In genomic region chr1:172894345-172895049, GRCh38 we compare ENCODE assay signal across 8 cellular contexts.
DNase-seq lines count a peak whose midpoint lies in the region; ATAC-seq, FAIRE-seq and TF ChIP-seq lines count a peak whose summit lies in the region.

No MANE protein-coding gene starts in this region.

- peaks cover 26% of the 10 kb centered on the region for H3K4me1 Mint-ChIP-seq in T-helper 1 cell treated with Interleukin-12 subunit alpha and Interleukin-12 subunit beta and Interleukin-4 antibody, amounts not matched to agents 30 μg/mL and 1 μg/mL, for 36 hours (ENCODE audit: low read depth)
- H3K4me1 Mint-ChIP-seq in mesothelial cell of epicardium = peaks cover 53% of the 10 kb centered on the region

- no peak for TF ChIP-seq CTCF in mesothelial cell of epicardium (IDR thresholded peaks at IDR 0.05; ENCODE audit: unreplicated experiment)
- no peak for TF ChIP-seq CTCF in omental fat pad (IDR thresholded peaks at IDR 0.05)
- TF ChIP-seq CTCF in D721Med (IDR thresholded peaks at IDR 0.05; ENCODE audit: insufficient read depth, missing control alignments) = no peak

- peaks cover 10% of the 10 kb centered on the region for H3F3A ChIP-seq in GM23248 (ENCODE audit: insufficient read depth)

- DNase-seq in GM23248 (no peak), mesothelial cell of epicardium (ENCODE audit: low spot score in 2 of 2, unreplicated experiment in 2 of 2) (no peak), omental fat pad (ENCODE audit: low spot score) (no peak), D721Med (ENCODE audit: insufficient read length, low spot score) (no peak)

- peaks cover 43% of the 10 kb centered on the region for H3K27me3 Mint-ChIP-seq in T-helper 1 cell treated with Interleukin-12 subunit alpha and Interleukin-12 subunit beta and Interleukin-4 antibody, amounts not matched to agents 30 μg/mL and 1 μg/mL, for 36 hours (ENCODE audit: low read depth)
- H3K27me3 Mint-ChIP-seq in mesothelial cell of epicardium (ENCODE audit: low read depth) = no peaks in the 10 kb centered on the region

- H3K36me3 ChIP-seq in GM23248 (ENCODE audit: low read depth) = no peaks in the 10 kb centered on the region

- in situ Hi-C loops in GM23248 (cut with MboI) = no loop called here

- H3K4me2 ChIP-seq in GM23248 (ENCODE audit: unreplicated experiment) = peak overlapping the region; percentile 73

- peak overlapping the region; percentile 59 for H2AFZ ChIP-seq in GM23248

- H3K27ac ChIP-seq in GM23248 = no peak overlapping the region

- peaks cover 7% of the 10 kb centered on the region for H3K36me3 Mint-ChIP-seq in T-helper 1 cell treated with Interleukin-12 subunit alpha and Interleukin-12 subunit beta and Interleukin-4 antibody, amounts not matched to agents 30 μg/mL and 1 μg/mL, for 36 hours (ENCODE audit: low read depth)
- H3K36me3 Mint-ChIP-seq in mesothelial cell of epicardium = no peaks in the 10 kb centered on the region

- no peaks in the 10 kb centered on the region for H3K27me3 ChIP-seq in GM23248 (replicated peaks; ENCODE audit: insufficient read depth)

- FAIRE-seq in D721Med (lab: Jason Lieb, UNC) = no peak

- peaks cover 30% of the 10 kb centered on the region for H3K4me1 ChIP-seq in GM23248 (ENCODE audit: insufficient read depth)

- H3K4me3 Mint-ChIP-seq in T-helper 1 cell treated with Interleukin-12 subunit alpha and Interleukin-12 subunit beta and Interleukin-4 antibody, amounts not matched to agents 30 μg/mL and 1 μg/mL, for 36 hours = peak overlapping the region; percentile 58
- H3K4me3 Mint-ChIP-seq in mesothelial cell of epicardium = no peak overlapping the region

- peak overlapping the region; percentile 52 for H3K4me3 ChIP-seq in GM23248

- H3K9me2 ChIP-seq in GM23248 (ENCODE audit: insufficient read depth) = no peaks in the 10 kb centered on the region

- H3K9ac ChIP-seq in GM23248 = no peak overlapping the region

- H3K27ac Mint-ChIP-seq in T-helper 1 cell treated with Interleukin-12 subunit alpha and Interleukin-12 subunit beta and Interleukin-4 antibody, amounts not matched to agents 30 μg/mL and 1 μg/mL, for 36 hours = peak overlapping the region; percentile 58
- H3K27ac Mint-ChIP-seq in mesothelial cell of epicardium = peak overlapping the region; percentile 82

- ATAC-seq in GM18502 (IDR thresholded peaks at IDR 0.05; ENCODE audit: poor library complexity, unreplicated experiment) = peak; percentile 20
- ATAC-seq in omental fat pad (ENCODE audit: low FRiP score) = no peak
- ATAC-seq in HG03025 (IDR thresholded peaks at IDR 0.05; ENCODE audit: low FRiP score, unreplicated experiment) = no peak
- ATAC-seq in GM19351 (IDR thresholded peaks at IDR 0.05; ENCODE audit: unreplicated experiment) = no peak

- peaks cover 2% of the 10 kb centered on the region for H3K9me3 Mint-ChIP-seq in T-helper 1 cell treated with Interleukin-12 subunit alpha and Interleukin-12 subunit beta and Interleukin-4 antibody, amounts not matched to agents 30 μg/mL and 1 μg/mL, for 36 hours
- H3K9me3 Mint-ChIP-seq in mesothelial cell of epicardium = peaks cover 11% of the 10 kb centered on the region

- WGBS in GM23248 (ENCODE audit: low coverage in 1 of 2, low lambda C conversion rate in 2 of 2, missing lambda C conversion rate in 2 of 2), 2 experiments = 66 to 68% methylated on average over 8 of the region's 8 CpGs

- H3K79me2 ChIP-seq in GM23248 (ENCODE audit: insufficient read depth) = no peaks in the 10 kb centered on the region

- H4K20me1 ChIP-seq in GM23248 (ENCODE audit: insufficient read depth) = no peaks in the 10 kb centered on the region

- H3K9me3 ChIP-seq in GM23248 (ENCODE audit: low read depth) = no peaks in the 10 kb centered on the region
